9 cellular contexts compared by ENCODE assay signal in the genomic region with DNA sequence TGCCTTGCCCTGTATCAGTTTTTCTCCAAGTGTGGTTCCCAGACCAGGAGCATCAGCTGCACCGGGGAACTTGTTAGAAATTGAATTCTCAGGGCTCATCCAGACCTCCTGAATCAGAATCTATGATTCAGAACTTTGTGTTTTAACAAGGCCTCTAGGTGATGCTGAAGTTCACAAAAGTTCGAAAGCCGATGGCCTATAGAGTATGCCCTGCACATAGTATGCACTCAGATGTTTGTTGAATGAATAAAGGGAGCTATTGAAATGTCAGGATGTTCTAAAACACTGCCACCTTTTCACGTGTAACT. TPM values are rescaled to one million over a fixed set of nuclear protein-coding genes. Genes with fewer than 3 reads are reported as not detected.
DNase-seq lines count a peak whose midpoint lies in the region; ATAC-seq, FAIRE-seq and TF ChIP-seq lines count a peak whose summit lies in the region.
"Had no signal": no experiment of that assay in that cellular context is flagged by ENCODE, and none has a peak within 500 bp of the region (broad histone marks: within the 10 kb centered on the region; RNA-seq: fewer than 3 reads in every experiment).

No MANE protein-coding gene starts in this region.

- no peaks in the 10 kb centered on the region for H3K9me3 ChIP-seq in tibial artery

- H3K27ac ChIP-seq in layer of hippocampus (ENCODE audit: low read depth, low read length) (peak overlapping the region; percentile 96), tibial artery (peak overlapping the region; percentile 86 to 90)

- peaks cover 0 to 4% (median 0%) of the 10 kb centered on the region in 5 experiments for H3K9me3 Mint-ChIP-seq in brain

- TF ChIP-seq POLR2A in GM12892 (IDR thresholded peaks at IDR 0.05; ENCODE audit: low read depth, low read length), result no peak

- H3K4me1 Mint-ChIP-seq in brain, result peaks cover 62% of the 10 kb centered on the region

- H3K27ac Mint-ChIP-seq in brain, result peak overlapping the region; percentile 96 to 99 (median 96)

- peaks cover 23% of the 10 kb centered on the region for H3K36me3 Mint-ChIP-seq in brain

- intact Hi-C loops in tibial artery (cut with DNase I; ENCODE audit: low total_unique reads), result no loop called here

- DNase-seq in A172 (ENCODE audit: low spot score) (peak; percentile 39), HT1080 (ENCODE audit: low read depth) (peak; percentile 56), tibial artery (no peak), GM12892 (ENCODE audit: insufficient read length) (no peak)
- DNase-seq in stimulated activated naive CD4-positive, alpha-beta T cell treated with Interleukin-2 at 50 U/mL for 16 hours (lab: John Stamatoyannopoulos, UW), result no peak

- H3K4me3 Mint-ChIP-seq in brain, result peak overlapping the region; percentile 91 to 100 (median 95)

- TF ChIP-seq CTCF in brain (conservative IDR thresholded peaks at IDR 0.05) (peak in 1 of 2 experiments; percentile 18), tibial artery (IDR thresholded peaks at IDR 0.05) (no peak)

- peaks cover 0 to 63% (median 53%) of the 10 kb centered on the region in 4 donors for H3K4me1 ChIP-seq in tibial artery

- ATAC-seq in GM18520 (IDR thresholded peaks at IDR 0.05; ENCODE audit: unreplicated experiment), result no peak

- H3K36me3 ChIP-seq in tibial artery, result peaks cover 0 to 8% (median 8%) of the 10 kb centered on the region in 3 donors

- peaks cover 19% of the 10 kb centered on the region for H3K27me3 Mint-ChIP-seq in brain

- H3K4me3 ChIP-seq in tibial artery, result peak overlapping the region; percentile 78 to 84

- H3K27me3 ChIP-seq in layer of hippocampus (ENCODE audit: control insufficient read depth, insufficient read depth, low read length), result no peaks in the 10 kb centered on the region
- H3K27me3 ChIP-seq in tibial artery, result no peaks in the 10 kb centered on the region

- FAIRE-seq in GM12892 (lab: Jason Lieb, UNC), result no peak
- FAIRE-seq: islet of Langerhans had no signal

RNA-seq across cellular contexts. Expression of a gene that starts 0.7 kb away (rescaled TPM):
- 45.4 and 63.4 TPM in 2 replicates for total RNA-seq in A172 (2014; rRNA removed; shearing (Covaris generic))
- total RNA-seq in HT1080 (2014; rRNA removed; shearing (Covaris generic)), result 75.6 and 87.1 TPM in 2 replicates
- polyA plus RNA-seq in HT1080 (2015; cell fraction: cytosol; rRNA removed), result 77.4 and 88.4 TPM in 2 replicates
- polyA plus RNA-seq in HT1080 (2015; cell fraction: nucleus; rRNA removed), result 28.8 and 48.3 TPM in 2 replicates
- 52.1 TPM for polyA plus RNA-seq in brain (ENCODE audit: insufficient read depth, low read depth, low replicate concordance)
- polyA plus RNA-seq in GM12892 (2012; ENCODE audit: missing spikeins), result 10.5 TPM

RNA-seq across cellular contexts. Expression of a gene that starts 37.6 kb away (rescaled TPM):
- 4.5 and 11.0 TPM in 2 replicates for total RNA-seq in A172 (2014; rRNA removed; shearing (Covaris generic))
- 3.3 and 3.8 TPM in 2 replicates for total RNA-seq in HT1080 (2014; rRNA removed; shearing (Covaris generic))
- polyA plus RNA-seq in HT1080 (2015; cell fraction: cytosol; rRNA removed), result 5.9 and 7.0 TPM in 2 replicates
- polyA plus RNA-seq in HT1080 (2015; cell fraction: nucleus; rRNA removed), result 4.1 and 4.9 TPM in 2 replicates
- polyA plus RNA-seq in brain (ENCODE audit: insufficient read depth, low read depth, low replicate concordance), result 5.5 TPM
- 0.85 TPM for polyA plus RNA-seq in GM12892 (2012; ENCODE audit: missing spikeins)

RNA-seq across cellular contexts. Expression of a gene that starts 38.0 kb away (rescaled TPM):
- 14.2 and 16.4 TPM in 2 replicates for total RNA-seq in A172 (2014; rRNA removed; shearing (Covaris generic))
- 6.2 and 6.7 TPM in 2 replicates for total RNA-seq in HT1080 (2014; rRNA removed; shearing (Covaris generic))
- 5.2 and 5.3 TPM in 2 replicates for polyA plus RNA-seq in HT1080 (2015; cell fraction: cytosol; rRNA removed)
- 7.0 and 7.3 TPM in 2 replicates for polyA plus RNA-seq in HT1080 (2015; cell fraction: nucleus; rRNA removed)
- 13.8 TPM for polyA plus RNA-seq in brain (ENCODE audit: insufficient read depth, low read depth, low replicate concordance)
- polyA plus RNA-seq in GM12892 (2012; ENCODE audit: missing spikeins), result 1.9 TPM

Comparison
In these comparisons a context has a peak if more than half of its experiments do, and no peak if none do; other contexts are left out.
1. DNase-seq: peak in A172 (single experiment) and HT1080 (single experiment); none in tibial artery (0 of 2), GM12892 (single experiment) and stimulated activated naive CD4-positive, alpha-beta T cell treated with Interleukin-2 at 50 U/mL for 16 hours (single experiment).